28 cellular contexts compared by ENCODE assay signal in genomic region chr22:18909556-18909955, GRCh38. TPM values are rescaled to one million over a fixed set of nuclear protein-coding genes. Genes with fewer than 3 reads are reported as not detected.
"Had no signal": no experiment of that assay in that cellular context is flagged by ENCODE, and none has a peak within 500 bp of the region (broad histone marks: within the 10 kb centered on the region; RNA-seq: fewer than 3 reads in every experiment).

No MANE protein-coding gene starts in this region.

- H3K27ac Mint-ChIP-seq: activated B cell treated with CpG ODN at 0.5 μM for 24 hours; activated CD8-positive, alpha-beta T cell treated with anti-CD3 and anti-CD28 coated beads for 36 hours; activated naive CD8-positive, alpha-beta T cell; activated T-helper 17 cell treated with anti-CD3 and anti-CD28 coated beads, Interleukin-2, amount 50 U/mL, for 72 hours; T-helper 17 cell; T-helper 2 cell treated with Interferon-gamma antibody and Interleukin-4, amounts not matched to agents 5 μg/mL and 100 μg/mL, for 36 hours had no signal

- H3K36me3 ChIP-seq: brain microvascular endothelial cell, WERI-Rb-1 had no signal

- DNase-seq: activated B cell treated with CpG ODN at 0.5 μM for 24 hours; activated CD4-positive, alpha-beta T cell treated with anti-CD3 and anti-CD28 coated beads for 48 hours; activated CD4-positive, alpha-beta T cell treated with anti-CD3 and anti-CD28 coated beads, Interleukin-2, amount 50 U/mL, for 1 hour; activated CD4-positive, alpha-beta T cell treated with anti-CD3 and anti-CD28 coated beads, Interleukin-2, amount 50 U/mL, for 48 hours; activated CD8-positive, alpha-beta memory T cell treated with anti-CD3 and anti-CD28 coated beads for 24 hours; activated CD8-positive, alpha-beta T cell treated with anti-CD3 and anti-CD28 coated beads for 36 hours; activated effector memory CD4-positive, alpha-beta T cell treated with Interleukin-2 at 50 U/mL for 16 hours; activated gamma-delta T cell treated with Interleukin-2 at 50 U/mL for 16 hours; activated naive CD4-positive, alpha-beta T cell treated with anti-CD3 and anti-CD28 coated beads, Interleukin-2, amount 50 U/mL, for 16 hours; activated naive CD4-positive, alpha-beta T cell treated with Interleukin-2 at 50 U/mL for 16 hours; activated T-cell treated with anti-CD3 and anti-CD28 coated beads, Interleukin-2, amount 50 U/mL, for 4 hours; amniotic stem cell; anterior cingulate cortex; brain microvascular endothelial cell; cortex of kidney; dermis blood vessel endothelial cell; effector CD8-positive, alpha-beta T cell; foreskin fibroblast; T-helper 1 cell; T-helper 17 cell; T1000; WERI-Rb-1 had no signal

- H3K27me3 ChIP-seq: brain microvascular endothelial cell had no signal

- H3K4me1 Mint-ChIP-seq: activated B cell treated with CpG ODN at 0.5 μM for 24 hours; activated T-helper 17 cell treated with anti-CD3 and anti-CD28 coated beads, Interleukin-2, amount 50 U/mL, for 72 hours; central memory CD8-positive, alpha-beta T cell; T-helper 17 cell had no signal

- H3K36me3 Mint-ChIP-seq: activated naive CD8-positive, alpha-beta T cell had no signal

- H3K27ac ChIP-seq: brain microvascular endothelial cell, WERI-Rb-1 had no signal

- H3K27me3 Mint-ChIP-seq: activated B cell treated with CpG ODN at 0.5 μM for 24 hours; activated CD8-positive, alpha-beta T cell treated with anti-CD3 and anti-CD28 coated beads for 36 hours; activated naive CD8-positive, alpha-beta T cell; activated T-helper 17 cell treated with anti-CD3 and anti-CD28 coated beads, Interleukin-2, amount 50 U/mL, for 72 hours; central memory CD8-positive, alpha-beta T cell; T-helper 17 cell had no signal

- H3K9me3 Mint-ChIP-seq: activated B cell treated with CpG ODN at 0.5 μM for 24 hours; activated CD8-positive, alpha-beta T cell treated with anti-CD3 and anti-CD28 coated beads for 36 hours; activated T-cell treated with anti-CD3 and anti-CD28 coated beads, Interleukin-2, amount 50 U/mL, for 4 hours; activated T-helper 17 cell treated with anti-CD3 and anti-CD28 coated beads, Interleukin-2, amount 50 U/mL, for 72 hours; central memory CD8-positive, alpha-beta T cell; T-helper 2 cell treated with Interferon-gamma antibody and Interleukin-4, amounts not matched to agents 5 μg/mL and 100 μg/mL, for 36 hours had no signal

- H3K4me3 Mint-ChIP-seq: activated B cell treated with CpG ODN at 0.5 μM for 24 hours; activated CD8-positive, alpha-beta T cell treated with anti-CD3 and anti-CD28 coated beads for 36 hours; activated naive CD8-positive, alpha-beta T cell; activated T-cell treated with anti-CD3 and anti-CD28 coated beads, Interleukin-2, amount 50 U/mL, for 4 hours; activated T-helper 17 cell treated with anti-CD3 and anti-CD28 coated beads, Interleukin-2, amount 50 U/mL, for 72 hours; central memory CD8-positive, alpha-beta T cell; T-helper 17 cell; T-helper 2 cell treated with Interferon-gamma antibody and Interleukin-4, amounts not matched to agents 5 μg/mL and 100 μg/mL, for 36 hours had no signal

- ATAC-seq: activated CD4-positive, CD25-positive, alpha-beta regulatory T cell treated with anti-CD3 and anti-CD28 coated beads, Interleukin-2, amount 50 U/mL, for 24 hours; activated CD8-positive, alpha-beta T cell treated with anti-CD3 and anti-CD28 coated beads for 36 hours; activated T-cell treated with anti-CD3 and anti-CD28 coated beads, Interleukin-2, amount 50 U/mL, for 4 hours; activated T-helper 17 cell treated with anti-CD3 and anti-CD28 coated beads, Interleukin-2, amount 50 U/mL, for 72 hours; esophagus mucosa; T-helper 17 cell had no signal

RNA-seq across cellular contexts. Expression of gene PRODH, which starts 26.5 kb away (rescaled TPM):
- total RNA-seq: activated B cell treated with CpG ODN at 0.5 μM for 24 hours; activated CD8-positive, alpha-beta T cell treated with anti-CD3 and anti-CD28 coated beads for 36 hours; T-helper 17 cell had no signal
